In genomic region chr3:58009026-58009748, GRCh38 we compare ENCODE assay signal across 8 cellular contexts. TPM values are rescaled to one million over a fixed set of nuclear protein-coding genes. Genes with fewer than 3 reads are reported as not detected.
A peak's percentile ranks its signal among the peaks of the same experiment; 100 is the strongest.
DNase-seq lines count a peak whose midpoint lies in the region; ATAC-seq, FAIRE-seq and TF ChIP-seq lines count a peak whose summit lies in the region.

No MANE protein-coding gene starts in this region.

- H3K27ac ChIP-seq in osteoblast (ENCODE audit: low read depth, low read length): peak overlapping the region; percentile 54

- H3K9me3 ChIP-seq in osteoblast (ENCODE audit: low read depth, low read length): no peaks in the 10 kb centered on the region

- peaks cover 57% of the 10 kb centered on the region for H3K79me2 ChIP-seq in osteoblast (ENCODE audit: insufficient read depth, low read length)

- no peaks in the 10 kb centered on the region for H3K36me3 ChIP-seq in osteoblast (ENCODE audit: insufficient read depth, low read length)

- H4K20me1 ChIP-seq in osteoblast (ENCODE audit: insufficient read depth, low read length): peaks cover 53% of the 10 kb centered on the region

- H3K27me3 ChIP-seq in osteoblast (ENCODE audit: insufficient read depth, low read length): no peaks in the 10 kb centered on the region

- H3K4me3 ChIP-seq in osteoblast (ENCODE audit: insufficient read depth, low read length): peak overlapping the region; percentile 87

- peak overlapping the region; percentile 97 for H3K4me2 ChIP-seq in osteoblast (ENCODE audit: insufficient read depth, low read length)

- no peak for FAIRE-seq in HTR-8/SVneo (lab: Jason Lieb, UNC)

- no peak for TF ChIP-seq CTCF in osteoblast (IDR thresholded peaks at IDR 0.05; ENCODE audit: extremely low read depth, low read depth, low read length)

- H2AFZ ChIP-seq in osteoblast (ENCODE audit: low read length): peak overlapping the region; percentile 12

- DNase-seq in activated CD8-positive, alpha-beta memory T cell treated with anti-CD3 and anti-CD28 coated beads for 48 hours (ENCODE audit: low read depth in 2 of 3, low spot score in 2 of 3): peak in 2 of 3 experiments; percentile 20
- DNase-seq in osteoblast (ENCODE audit: insufficient read length, low spot score, missing footprints) (peak; percentile 78), HTR-8/SVneo (ENCODE audit: insufficient read length, low spot score) (no peak)

- H3K4me1 ChIP-seq in osteoblast (ENCODE audit: insufficient read depth, low read length): peaks cover 46% of the 10 kb centered on the region

- ATAC-seq in GM18502 (IDR thresholded peaks at IDR 0.05; ENCODE audit: poor library complexity, unreplicated experiment): peak; percentile 29
- peak; percentile 22 for ATAC-seq in HG03520 (IDR thresholded peaks at IDR 0.05; ENCODE audit: unreplicated experiment)
- ATAC-seq in esophagus mucosa: peak; percentile 39
- no peak for ATAC-seq in HG02588 (IDR thresholded peaks at IDR 0.05; ENCODE audit: unreplicated experiment)
- ATAC-seq in HG02571 (IDR thresholded peaks at IDR 0.05; ENCODE audit: unreplicated experiment): no peak

RNA-seq across cellular contexts. Expression of gene FLNB, which starts 1.0 kb away (rescaled TPM):
- 124 TPM for total RNA-seq in esophagus mucosa
- total RNA-seq in osteoblast: 259 and 274 TPM in 2 replicates

Comparison
In these comparisons a context has a peak if more than half of its experiments do, and no peak if none do; other contexts are left out.
1. ATAC-seq: peak in GM18502 (single experiment), HG03520 (single experiment) and esophagus mucosa (single experiment); none in HG02588 (single experiment) and HG02571 (single experiment).